Comparison of ENCODE assay signal across 25 cellular contexts in the genomic region with DNA sequence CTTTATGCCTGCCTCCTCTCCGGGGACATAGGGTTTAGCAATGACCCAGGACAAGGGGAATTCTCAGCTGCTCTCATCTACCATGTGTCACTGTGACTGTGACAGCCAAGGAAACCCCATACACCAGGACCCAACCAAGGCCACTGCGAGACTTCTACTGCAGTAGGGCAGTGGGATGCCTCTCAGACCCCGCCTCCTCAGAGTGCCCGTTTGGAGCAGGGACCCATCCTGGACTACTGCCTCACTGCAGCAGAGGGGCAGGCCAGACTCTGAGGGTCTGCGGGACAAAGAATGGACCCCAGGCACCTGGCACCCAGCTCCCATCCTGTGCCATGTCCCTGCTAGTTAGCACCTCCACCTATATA.
"Had no signal": no experiment of that assay in that cellular context is flagged by ENCODE, and none has a peak within 500 bp of the region (broad histone marks: within the 10 kb centered on the region; RNA-seq: fewer than 3 reads in every experiment).

No MANE protein-coding gene starts in this region.

- ATAC-seq: gastrocnemius medialis; left cardiac atrium; mucosa of descending colon; naive thymus-derived CD4-positive, alpha-beta T cell; right cardiac atrium; stimulated activated effector memory CD8-positive, alpha-beta T cell treated with anti-CD3 and anti-CD28 coated beads, Interleukin-12 subunit alpha, Interleukin-12 subunit beta, amount 100 ng/mL, for 72 hours had no signal

- H3K36me3 Mint-ChIP-seq: activated naive CD4-positive, alpha-beta T cell treated with anti-CD3 and anti-CD28 coated beads, Interleukin-2, amount 10 ng/mL, durations not matched to agents 7 days and 5 days; naive thymus-derived CD4-positive, alpha-beta T cell; stimulated activated effector memory CD8-positive, alpha-beta T cell treated with anti-CD3 and anti-CD28 coated beads, Interleukin-12 subunit alpha, Interleukin-12 subunit beta, amount 100 ng/mL, for 72 hours had no signal

- H3K4me3 Mint-ChIP-seq: activated B cell treated with CpG ODN at 0.5 μM for 24 hours; activated naive CD4-positive, alpha-beta T cell treated with anti-CD3 and anti-CD28 coated beads, Interleukin-2, amount 10 ng/mL, durations not matched to agents 7 days and 5 days; endodermal cell; naive thymus-derived CD4-positive, alpha-beta T cell; stimulated activated effector memory CD8-positive, alpha-beta T cell treated with anti-CD3 and anti-CD28 coated beads, Interleukin-12 subunit alpha, Interleukin-12 subunit beta, amount 100 ng/mL, for 72 hours; T-helper 1 cell treated with Interleukin-12 subunit alpha and Interleukin-12 subunit beta and Interleukin-4 antibody, amounts not matched to agents 30 μg/mL and 1 μg/mL, for 36 hours had no signal

- H3K36me3 ChIP-seq: esophagus squamous epithelium, gastrocnemius medialis, neutrophil, pancreas, transverse colon, uterus had no signal

- DNase-seq: activated B cell treated with CpG ODN at 0.5 μM for 24 hours; activated CD4-positive, alpha-beta T cell treated with anti-CD3 and anti-CD28 coated beads for 4 hours; activated CD4-positive, alpha-beta T cell treated with anti-CD3 and anti-CD28 coated beads, Interleukin-2, amount 50 U/mL, for 48 hours; activated naive CD4-positive, alpha-beta T cell treated with anti-CD3 and anti-CD28 coated beads, Interleukin-2, amount 10 ng/mL, durations not matched to agents 7 days and 5 days; activated T-cell treated with anti-CD3 and anti-CD28 coated beads, Interleukin-2, amount 50 U/mL, for 48 hours; amygdala; cerebellar nuclear complex; endodermal cell; esophagus squamous epithelium; gastrocnemius medialis; hypothalamus; left cardiac atrium; naive thymus-derived CD4-positive, alpha-beta T cell; stimulated activated CD4-positive, alpha-beta T cell treated with anti-CD3 and anti-CD28 coated beads, Interleukin-2, amount 100 ng/mL, for 24 hours; T1000; transverse colon; uterus had no signal

- H3K4me3 ChIP-seq: coronary artery, esophagus squamous epithelium, gastrocnemius medialis, mucosa of descending colon, pancreas, skin epidermis, transverse colon, uterus had no signal

- H3K27me3 ChIP-seq: gastrocnemius medialis, neutrophil, pancreas, transverse colon, uterus had no signal

- H3K9me3 ChIP-seq: esophagus squamous epithelium, gastrocnemius medialis, mucosa of descending colon, neutrophil, pancreas, transverse colon, uterus had no signal

- H3K27me3 Mint-ChIP-seq: activated B cell treated with CpG ODN at 0.5 μM for 24 hours had no signal

- H3K4me1 Mint-ChIP-seq: activated B cell treated with CpG ODN at 0.5 μM for 24 hours; activated naive CD4-positive, alpha-beta T cell treated with anti-CD3 and anti-CD28 coated beads, Interleukin-2, amount 10 ng/mL, durations not matched to agents 7 days and 5 days; naive thymus-derived CD4-positive, alpha-beta T cell had no signal

- H3K27ac Mint-ChIP-seq: activated B cell treated with CpG ODN at 0.5 μM for 24 hours; activated naive CD4-positive, alpha-beta T cell treated with anti-CD3 and anti-CD28 coated beads, Interleukin-2, amount 10 ng/mL, durations not matched to agents 7 days and 5 days; endodermal cell; naive thymus-derived CD4-positive, alpha-beta T cell; stimulated activated effector memory CD8-positive, alpha-beta T cell treated with anti-CD3 and anti-CD28 coated beads, Interleukin-12 subunit alpha, Interleukin-12 subunit beta, amount 100 ng/mL, for 72 hours; T-helper 1 cell treated with Interleukin-12 subunit alpha and Interleukin-12 subunit beta and Interleukin-4 antibody, amounts not matched to agents 30 μg/mL and 1 μg/mL, for 36 hours had no signal

- FAIRE-seq: pancreas had no signal

- H3K9me3 Mint-ChIP-seq: activated B cell treated with CpG ODN at 0.5 μM for 24 hours; activated naive CD4-positive, alpha-beta T cell treated with anti-CD3 and anti-CD28 coated beads, Interleukin-2, amount 10 ng/mL, durations not matched to agents 7 days and 5 days; endodermal cell; stimulated activated effector memory CD8-positive, alpha-beta T cell treated with anti-CD3 and anti-CD28 coated beads, Interleukin-12 subunit alpha, Interleukin-12 subunit beta, amount 100 ng/mL, for 72 hours; T-helper 1 cell treated with Interleukin-12 subunit alpha and Interleukin-12 subunit beta and Interleukin-4 antibody, amounts not matched to agents 30 μg/mL and 1 μg/mL, for 36 hours had no signal

- H3K4me1 ChIP-seq: gastrocnemius medialis, pancreas, uterus had no signal

- H3K27ac ChIP-seq: coronary artery, esophagus squamous epithelium, gastrocnemius medialis, neutrophil, pancreas, skin epidermis, transverse colon, uterus had no signal
